ENCODE assay signal across 23 cellular contexts in genomic region chr16:6864244-6864643, GRCh38.
DNase-seq lines count a peak whose midpoint lies in the region; ATAC-seq and TF ChIP-seq lines count a peak whose summit lies in the region.
"Had no signal": no experiment of that assay in that cellular context is flagged by ENCODE, and none has a peak within 500 bp of the region (broad histone marks: within the 10 kb centered on the region; RNA-seq: fewer than 3 reads in every experiment).

No MANE protein-coding gene starts in this region.

- no peak overlapping the region for H3K4me3 ChIP-seq in neutrophil (ENCODE audit: low read depth in 1 of 2, low read length in 1 of 2)
- H3K4me3 ChIP-seq: BLaER1, GM12878 had no signal

- peaks cover 0 to 7% of the 10 kb centered on the region in 2 experiments for H3K4me1 ChIP-seq in neutrophil (ENCODE audit: control insufficient read depth in 1 of 2, insufficient read depth in 1 of 2, low read depth in 1 of 2, low read length in 1 of 2)
- H3K4me1 ChIP-seq: BE2C, BLaER1 had no signal

- H3K36me3 ChIP-seq in neutrophil = no peaks in the 10 kb centered on the region
- H3K36me3 ChIP-seq: BE2C, BLaER1 had no signal

- DNase-seq in nephron progenitor cell (no peak), NCI-H2227 (lab: John Stamatoyannopoulos, UW; ENCODE audit: unreplicated experiment) (no peak)
- DNase-seq: 8988T; ACHN; BE2C; C1 segment of cervical spinal cord; CD4-positive, alpha-beta memory T cell; CD4-positive, CD25-positive, alpha-beta regulatory T cell; CD8-positive, alpha-beta memory T cell; COR-L47; DMS 273 treated with DMSO at 0.1 percent for 48 hours; DMS153; DMS53; DMS79; DND-41; EL; GDM1 had no signal

- ATAC-seq in HG03108 (IDR thresholded peaks at IDR 0.05; ENCODE audit: unreplicated experiment) = no peak
- ATAC-seq: GM12878 had no signal

- H3K4me3 Mint-ChIP-seq in dendritic cell treated with granulocyte-macrophage colony-stimulating factor and Interleukin-4, amounts not matched to agents 40 ng/mL and 50 ng/mL, for 4 days = no peak overlapping the region
- H3K4me3 Mint-ChIP-seq in nephron progenitor cell = no peak overlapping the region
- H3K4me3 Mint-ChIP-seq: CD14-positive monocyte; CD4-positive, alpha-beta memory T cell; CD8-positive, alpha-beta memory T cell had no signal

- H3K36me3 Mint-ChIP-seq in dendritic cell treated with granulocyte-macrophage colony-stimulating factor and Interleukin-4, amounts not matched to agents 40 ng/mL and 50 ng/mL, for 4 days (ENCODE audit: low read depth) = no peaks in the 10 kb centered on the region
- no peaks in the 10 kb centered on the region for H3K36me3 Mint-ChIP-seq in nephron progenitor cell (ENCODE audit: low read depth)
- H3K36me3 Mint-ChIP-seq: CD14-positive monocyte; CD4-positive, alpha-beta memory T cell; CD4-positive, CD25-positive, alpha-beta regulatory T cell had no signal

- peaks cover 6% of the 10 kb centered on the region for H3K4me1 Mint-ChIP-seq in dendritic cell treated with granulocyte-macrophage colony-stimulating factor and Interleukin-4, amounts not matched to agents 40 ng/mL and 50 ng/mL, for 4 days (ENCODE audit: low read depth)
- peaks cover 38% of the 10 kb centered on the region for H3K4me1 Mint-ChIP-seq in nephron progenitor cell
- H3K4me1 Mint-ChIP-seq: CD14-positive monocyte; CD4-positive, alpha-beta memory T cell; CD4-positive, CD25-positive, alpha-beta regulatory T cell; CD8-positive, alpha-beta memory T cell had no signal

- TF ChIP-seq CTCF in nephron progenitor cell (IDR thresholded peaks at IDR 0.05) (no peak), neutrophil (IDR thresholded peaks at IDR 0.05) (no peak)

- H3K27ac ChIP-seq in neutrophil = peak overlapping the region; percentile 72
- H3K27ac ChIP-seq: BLaER1 had no signal

- H3K27me3 Mint-ChIP-seq in dendritic cell treated with granulocyte-macrophage colony-stimulating factor and Interleukin-4, amounts not matched to agents 40 ng/mL and 50 ng/mL, for 4 days = no peaks in the 10 kb centered on the region
- peaks cover 2% of the 10 kb centered on the region for H3K27me3 Mint-ChIP-seq in nephron progenitor cell (ENCODE audit: low read depth, poor library complexity)
- H3K27me3 Mint-ChIP-seq: CD4-positive, alpha-beta memory T cell; CD4-positive, CD25-positive, alpha-beta regulatory T cell; CD8-positive, alpha-beta memory T cell had no signal

- peak overlapping the region; percentile 28 for H3K27ac Mint-ChIP-seq in dendritic cell treated with granulocyte-macrophage colony-stimulating factor and Interleukin-4, amounts not matched to agents 40 ng/mL and 50 ng/mL, for 4 days
- H3K27ac Mint-ChIP-seq in nephron progenitor cell = peak overlapping the region; percentile 10
- H3K27ac Mint-ChIP-seq: CD4-positive, alpha-beta memory T cell; CD4-positive, CD25-positive, alpha-beta regulatory T cell; CD8-positive, alpha-beta memory T cell had no signal

- H3K27me3 ChIP-seq in neutrophil = no peaks in the 10 kb centered on the region
- H3K27me3 ChIP-seq: BE2C, BLaER1 had no signal

- intact Hi-C loops in dendritic cell treated with granulocyte-macrophage colony-stimulating factor and Interleukin-4, amounts not matched to agents 40 ng/mL and 50 ng/mL, for 4 days (cut with micrococcal nuclease) = no loop called here

- no peaks in the 10 kb centered on the region for H3K9me3 ChIP-seq in neutrophil
- H3K9me3 ChIP-seq: BE2C, BLaER1 had no signal

- H3K9me3 Mint-ChIP-seq in dendritic cell treated with granulocyte-macrophage colony-stimulating factor and Interleukin-4, amounts not matched to agents 40 ng/mL and 50 ng/mL, for 4 days = no peaks in the 10 kb centered on the region
- H3K9me3 Mint-ChIP-seq in nephron progenitor cell = peaks cover 4% of the 10 kb centered on the region
